In the genomic region with DNA sequence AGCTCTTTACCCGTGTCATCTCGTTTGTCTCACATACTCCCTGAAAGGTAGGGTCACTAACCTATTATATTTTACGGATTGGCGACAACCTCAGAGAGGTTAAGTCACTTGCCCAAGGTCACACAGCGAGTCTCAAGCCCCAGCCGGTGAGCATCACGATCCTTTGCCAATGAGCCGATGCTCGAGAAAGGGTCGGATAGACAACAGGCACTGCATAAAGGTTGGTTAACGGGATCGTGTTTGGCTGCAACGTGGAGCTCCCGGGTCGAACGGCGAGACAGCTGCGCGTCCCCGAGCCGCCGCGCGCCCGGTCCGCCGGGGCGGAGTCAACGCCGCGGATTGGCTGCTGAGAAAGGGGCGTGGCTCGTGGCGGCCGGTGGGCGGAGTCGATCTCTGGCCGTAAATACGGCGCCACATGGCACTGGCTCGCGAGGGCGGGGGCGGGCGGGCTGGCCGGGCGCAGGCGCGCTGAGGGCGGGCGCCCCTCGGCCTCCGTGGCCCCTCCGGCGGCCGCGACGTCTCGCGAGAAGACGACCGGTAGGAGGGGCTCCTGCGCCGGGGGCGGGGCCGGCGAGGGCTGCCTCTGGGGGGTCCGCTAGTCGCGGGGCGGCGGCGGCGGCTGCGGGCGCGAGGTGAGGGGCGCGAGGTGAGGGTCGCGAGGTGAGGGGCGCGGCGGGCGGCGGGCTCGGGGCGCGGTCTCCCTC, we compare ENCODE assay signal across 8 cellular contexts. TPM values are rescaled to one million over a fixed set of nuclear protein-coding genes. Genes with fewer than 3 reads are reported as not detected.
DNase-seq lines count a peak whose midpoint lies in the region; ATAC-seq and TF ChIP-seq lines count a peak whose summit lies in the region.

A gene (plus strand): TSS at position 598 of the 704 bp plus-strand sequence. CDS start 29,029 bp downstream, outside the sequence.

- POLR2A ChIA-PET in activated naive CD8-positive, alpha-beta T cell treated with anti-CD3 and anti-CD28 coated beads, Interleukin-2, amount 10 ng/mL, durations not matched to agents 7 days and 5 days (lab: Charles Lee) = interaction anchor here (0.9 to 1.5 kb wide), 7 partner anchors 9 to 241 kb away, joined by 3 to 6 read pairs (median 4); a partner anchor contains a TSS

- H3K9me3 ChIP-seq in SU-DHL-6 (ENCODE audit: insufficient read depth, low read length) (no peaks in the 10 kb centered on the region), suprapubic skin (no peaks in the 10 kb centered on the region)

- peaks cover 17% of the 10 kb centered on the region for H3F3A ChIP-seq in SU-DHL-6 (ENCODE audit: insufficient read depth)

- H3K9me2 ChIP-seq in SU-DHL-6 (replicated peaks; ENCODE audit: insufficient read depth, low read length) = no peaks in the 10 kb centered on the region

- H3K27ac ChIP-seq in SU-DHL-6 (ENCODE audit: low read depth, low read length) = no peak within 1 kb of the TSS
- H3K27ac ChIP-seq in suprapubic skin = peak within 1 kb of the TSS; percentile 81

- H3K9me3 Mint-ChIP-seq in HFFc6 (no peaks in the 10 kb centered on the region), glutamatergic neuron (ENCODE audit: unreplicated experiment) (peaks cover 8% of the 10 kb centered on the region)
- no peaks in the 10 kb centered on the region for H3K9me3 Mint-ChIP-seq in activated naive CD8-positive, alpha-beta T cell treated with anti-CD3 and anti-CD28 coated beads, Interleukin-2, amount 10 ng/mL, durations not matched to agents 7 days and 5 days

- DNase-seq in GDM1 (lab: John Stamatoyannopoulos, UW) = peak; percentile 96
- DNase-seq in HFFc6 = peak; percentile 90
- peak; percentile 95 for DNase-seq in NCI-H1092 treated with DMSO at 0.1 percent for 48 hours (lab: John Stamatoyannopoulos, UW)
- peak; percentile 98 for DNase-seq in activated naive CD8-positive, alpha-beta T cell treated with anti-CD3 and anti-CD28 coated beads, Interleukin-2, amount 10 ng/mL, durations not matched to agents 7 days and 5 days
- peak; percentile 96 for DNase-seq in glutamatergic neuron
- peak; percentile 89 for DNase-seq in omental fat pad (ENCODE audit: low spot score)
- peak; percentile 95 for DNase-seq in suprapubic skin (ENCODE audit: low spot score in 2 of 2)

- TF ChIP-seq CTCF in HFFc6 (IDR thresholded peaks at IDR 0.05) (no peak), SU-DHL-6 (IDR thresholded peaks at IDR 0.05; ENCODE audit: insufficient read depth, low read length, poor library complexity, severe bottlenecking) (no peak), glutamatergic neuron (IDR thresholded peaks at IDR 0.05; ENCODE audit: partially characterized antibody, unreplicated experiment) (no peak), omental fat pad (IDR thresholded peaks at IDR 0.05) (no peak), suprapubic skin (IDR thresholded peaks at IDR 0.05) (no peak)

- peak within 1 kb of the TSS; percentile 89 for H2AFZ ChIP-seq in SU-DHL-6 (ENCODE audit: low read depth, low read length, severe bottlenecking)

- ATAC-seq in activated naive CD8-positive, alpha-beta T cell treated with anti-CD3 and anti-CD28 coated beads, Interleukin-2, amount 10 ng/mL, durations not matched to agents 7 days and 5 days (ENCODE audit: low read depth) = peak; percentile 73
- peak; percentile 86 for ATAC-seq in omental fat pad (ENCODE audit: low FRiP score)

- 15% methylated on average over 5 of the region's 89 CpGs for WGBS in suprapubic skin

- H3K36me3 Mint-ChIP-seq in HFFc6 (ENCODE audit: low read depth) (peaks cover 5% of the 10 kb centered on the region; the same call in 1 of the 2 replicates), glutamatergic neuron (ENCODE audit: unreplicated experiment) (no peaks in the 10 kb centered on the region)
- H3K36me3 Mint-ChIP-seq in activated naive CD8-positive, alpha-beta T cell treated with anti-CD3 and anti-CD28 coated beads, Interleukin-2, amount 10 ng/mL, durations not matched to agents 7 days and 5 days = peaks cover 14% of the 10 kb centered on the region

- H4K20me1 ChIP-seq in SU-DHL-6 (ENCODE audit: low read depth, low read length) = no peaks in the 10 kb centered on the region

- H3K9ac ChIP-seq in SU-DHL-6 (ENCODE audit: low read length) = peak within 1 kb of the TSS; percentile 89

- H3K4me2 ChIP-seq in SU-DHL-6 (ENCODE audit: low read depth, low read length, poor library complexity, severe bottlenecking) = peak within 1 kb of the TSS; percentile 80

- peaks cover 2% of the 10 kb centered on the region for H3K27me3 Mint-ChIP-seq in HFFc6 (ENCODE audit: insufficient read depth)
- no peaks in the 10 kb centered on the region for H3K27me3 Mint-ChIP-seq in activated naive CD8-positive, alpha-beta T cell treated with anti-CD3 and anti-CD28 coated beads, Interleukin-2, amount 10 ng/mL, durations not matched to agents 7 days and 5 days
- H3K27me3 Mint-ChIP-seq in glutamatergic neuron (ENCODE audit: unreplicated experiment) = peaks cover 6% of the 10 kb centered on the region

- no peaks in the 10 kb centered on the region for H3K27me3 ChIP-seq in SU-DHL-6 (ENCODE audit: low read length)
- no peaks in the 10 kb centered on the region for H3K27me3 ChIP-seq in suprapubic skin

- peak within 1 kb of the TSS; percentile 90 for H3K4me3 Mint-ChIP-seq in HFFc6
- H3K4me3 Mint-ChIP-seq in activated naive CD8-positive, alpha-beta T cell treated with anti-CD3 and anti-CD28 coated beads, Interleukin-2, amount 10 ng/mL, durations not matched to agents 7 days and 5 days = peak within 1 kb of the TSS; percentile 89
- H3K4me3 Mint-ChIP-seq in glutamatergic neuron (ENCODE audit: unreplicated experiment) = peak within 1 kb of the TSS; percentile 86

- no peak for TF ChIP-seq POLR2A in suprapubic skin (IDR thresholded peaks at IDR 0.05)

- no peaks in the 10 kb centered on the region for H3K79me2 ChIP-seq in SU-DHL-6 (ENCODE audit: insufficient read depth, low read length)

- H3K4me1 Mint-ChIP-seq in HFFc6 (ENCODE audit: low read depth) (peaks cover 45% of the 10 kb centered on the region), glutamatergic neuron (ENCODE audit: low read depth, unreplicated experiment) (peaks cover 23% of the 10 kb centered on the region)
- H3K4me1 Mint-ChIP-seq in activated naive CD8-positive, alpha-beta T cell treated with anti-CD3 and anti-CD28 coated beads, Interleukin-2, amount 10 ng/mL, durations not matched to agents 7 days and 5 days = peaks cover 47% of the 10 kb centered on the region

- TF ChIP-seq EP300 in suprapubic skin (IDR thresholded peaks at IDR 0.05) = no peak

- H3K36me3 ChIP-seq in SU-DHL-6 (ENCODE audit: low read length) (no peaks in the 10 kb centered on the region), suprapubic skin (no peaks in the 10 kb centered on the region)

- peaks cover 65% of the 10 kb centered on the region for H3K4me1 ChIP-seq in suprapubic skin

- peak within 1 kb of the TSS; percentile 59; the same call in 1 of the 2 replicates for H3K27ac Mint-ChIP-seq in HFFc6
- peak within 1 kb of the TSS; percentile 99 for H3K27ac Mint-ChIP-seq in activated naive CD8-positive, alpha-beta T cell treated with anti-CD3 and anti-CD28 coated beads, Interleukin-2, amount 10 ng/mL, durations not matched to agents 7 days and 5 days
- peak within 1 kb of the TSS; percentile 64 for H3K27ac Mint-ChIP-seq in glutamatergic neuron (ENCODE audit: unreplicated experiment)

- H3K4me3 ChIP-seq in SU-DHL-6 (ENCODE audit: insufficient read depth, low read length, poor library complexity, severe bottlenecking) (peak within 1 kb of the TSS; percentile 85), suprapubic skin (peak within 1 kb of the TSS; percentile 79)

RNA-seq across cellular contexts. Expression of the gene that starts here (rescaled TPM):
- 10 to 100 TPM; 25.7 to 31.4 (median 27.2) TPM for total RNA-seq in HFFc6 (2021; fragmentation: NEBNext Ultra II Directional; extraction: Animal tissue kit (Norgen Biotek cat#: 25700))
- total RNA-seq in activated naive CD8-positive, alpha-beta T cell treated with anti-CD3 and anti-CD28 coated beads, Interleukin-2, amount 10 ng/mL, durations not matched to agents 7 days and 5 days = 10 to 100 TPM; 49.5 to 51.1 TPM
- total RNA-seq in glutamatergic neuron (ENCODE audit: unreplicated experiment) (27.3 TPM), omental fat pad (10 to 100 TPM in 3 of 4 donors, 1 to 10 TPM in 1; 7.9 to 18.3 (median 11.3) TPM), suprapubic skin (10 to 100 TPM in 3 of 4 donors, 1 to 10 TPM in 1; 9.9 to 55.8 (median 24.5) TPM)
